Comparison of ENCODE assay signal across 8 cellular contexts in genomic region chr7:83271212-83272099, GRCh38.
A peak's percentile ranks its signal among the peaks of the same experiment; 100 is the strongest.
DNase-seq lines count a peak whose midpoint lies in the region; ATAC-seq and TF ChIP-seq lines count a peak whose summit lies in the region.

No MANE protein-coding gene starts in this region.

- H3K9me3 ChIP-seq in WERI-Rb-1 (ENCODE audit: severe bottlenecking) (no peaks in the 10 kb centered on the region), left lung (no peaks in the 10 kb centered on the region)

- H3K27ac ChIP-seq in WERI-Rb-1 (no peak overlapping the region), left lung (no peak overlapping the region)

- peaks cover 0 to 13% of the 10 kb centered on the region in 2 donors for H3K9me3 Mint-ChIP-seq in stimulated activated naive CD8-positive, alpha-beta T cell treated with anti-CD3 and anti-CD28 coated beads, Interleukin-15, amount 100 ng/mL, for 72 hours
- H3K9me3 Mint-ChIP-seq in activated naive CD4-positive, alpha-beta T cell treated with anti-CD3 and anti-CD28 coated beads, Interleukin-2, amount 50 U/mL, for 72 hours: peaks cover 14 to 19% of the 10 kb centered on the region in 2 donors

- no peaks in the 10 kb centered on the region for H3K4me1 ChIP-seq in left lung

- TF ChIP-seq CTCF in WERI-Rb-1 (IDR thresholded peaks at IDR 0.05; ENCODE audit: low read depth, low read length) (peak; percentile 54), left lung (IDR thresholded peaks at IDR 0.05) (no peak)

- H3K36me3 ChIP-seq in WERI-Rb-1: no peaks in the 10 kb centered on the region
- H3K36me3 ChIP-seq in left lung: no peaks in the 10 kb centered on the region

- H3K4me3 ChIP-seq in WERI-Rb-1 (ENCODE audit: low read depth, low read length) (no peak overlapping the region), left lung (no peak overlapping the region)

- DNase-seq in GM03348 (ENCODE audit: low spot score) (peak; percentile 23), NCI-H128 (lab: John Stamatoyannopoulos, UW; ENCODE audit: unreplicated experiment) (peak; percentile 24), WERI-Rb-1 (peak; percentile 18), left lung (no peak)
- no peak for DNase-seq in stimulated activated naive CD8-positive, alpha-beta T cell treated with anti-CD3 and anti-CD28 coated beads, Interleukin-15, amount 100 ng/mL, for 72 hours
- DNase-seq in activated naive CD4-positive, alpha-beta T cell treated with anti-CD3 and anti-CD28 coated beads, Interleukin-2, amount 50 U/mL, for 72 hours (ENCODE audit: low spot score in 2 of 2): no peak

- intact Hi-C loops in left lung (cut with DNase I): no loop called here

- no peak overlapping the region for H3K27ac Mint-ChIP-seq in stimulated activated naive CD8-positive, alpha-beta T cell treated with anti-CD3 and anti-CD28 coated beads, Interleukin-15, amount 100 ng/mL, for 72 hours
- no peak overlapping the region for H3K27ac Mint-ChIP-seq in activated naive CD4-positive, alpha-beta T cell treated with anti-CD3 and anti-CD28 coated beads, Interleukin-2, amount 50 U/mL, for 72 hours

- no peaks in the 10 kb centered on the region for H3K4me1 Mint-ChIP-seq in stimulated activated naive CD8-positive, alpha-beta T cell treated with anti-CD3 and anti-CD28 coated beads, Interleukin-15, amount 100 ng/mL, for 72 hours

- peak; percentile 84 for ATAC-seq in left lung
- no peak for ATAC-seq in GM19035 (IDR thresholded peaks at IDR 0.05; ENCODE audit: unreplicated experiment)
- no peak for ATAC-seq in stimulated activated naive CD8-positive, alpha-beta T cell treated with anti-CD3 and anti-CD28 coated beads, Interleukin-15, amount 100 ng/mL, for 72 hours
- no peak for ATAC-seq in HG02798 (IDR thresholded peaks at IDR 0.05; ENCODE audit: poor library complexity, unreplicated experiment)
- no peak for ATAC-seq in activated naive CD4-positive, alpha-beta T cell treated with anti-CD3 and anti-CD28 coated beads, Interleukin-2, amount 50 U/mL, for 72 hours

- no peaks in the 10 kb centered on the region for H3K36me3 Mint-ChIP-seq in activated naive CD4-positive, alpha-beta T cell treated with anti-CD3 and anti-CD28 coated beads, Interleukin-2, amount 50 U/mL, for 72 hours

- no peaks in the 10 kb centered on the region for H3K27me3 Mint-ChIP-seq in stimulated activated naive CD8-positive, alpha-beta T cell treated with anti-CD3 and anti-CD28 coated beads, Interleukin-15, amount 100 ng/mL, for 72 hours

- no peak overlapping the region for H3K4me3 Mint-ChIP-seq in stimulated activated naive CD8-positive, alpha-beta T cell treated with anti-CD3 and anti-CD28 coated beads, Interleukin-15, amount 100 ng/mL, for 72 hours

- no peaks in the 10 kb centered on the region for H3K27me3 ChIP-seq in WERI-Rb-1 (ENCODE audit: insufficient read depth, low read depth, severe bottlenecking)
- H3K27me3 ChIP-seq in left lung: no peaks in the 10 kb centered on the region

Comparison
In these comparisons a context has a peak if more than half of its experiments do, and no peak if none do; other contexts are left out.
1. DNase-seq: peak in GM03348 (single experiment), NCI-H128 (single experiment) and WERI-Rb-1 (single experiment); none in left lung (0 of 2), stimulated activated naive CD8-positive, alpha-beta T cell treated with anti-CD3 and anti-CD28 coated beads, Interleukin-15, amount 100 ng/mL, for 72 hours (0 of 2) and activated naive CD4-positive, alpha-beta T cell treated with anti-CD3 and anti-CD28 coated beads, Interleukin-2, amount 50 U/mL, for 72 hours (0 of 2).